14 cellular contexts compared by ENCODE assay signal in genomic region chr10:132106431-132106830, GRCh38. TPM values are rescaled to one million over a fixed set of nuclear protein-coding genes. Genes with fewer than 3 reads are reported as not detected.
DNase-seq lines count a peak whose midpoint lies in the region; ATAC-seq and TF ChIP-seq lines count a peak whose summit lies in the region.
"Had no signal": no experiment of that assay in that cellular context is flagged by ENCODE, and none has a peak within 500 bp of the region (broad histone marks: within the 10 kb centered on the region; RNA-seq: fewer than 3 reads in every experiment).

No MANE protein-coding gene starts in this region.

- ATAC-seq in Right ventricle myocardium superior (ENCODE audit: poor library complexity) (no peak), heart right ventricle (no peak), lung (ENCODE audit: insufficient read depth, low FRiP score) (no peak)

- H3K27ac ChIP-seq in heart right ventricle (no peak overlapping the region), lung (ENCODE audit: low read depth in 1 of 2, low read length in 1 of 2) (no peak overlapping the region), testis (no peak overlapping the region)

- DNase-seq in Right ventricle myocardium superior (peak; percentile 19), heart right ventricle (no peak), RPMI8226 (peak; percentile 45), lung (ENCODE audit: low spot score) (peak; percentile 22), testis (peak; percentile 12), RKO (ENCODE audit: low spot score) (no peak), HuH-7.5 (ENCODE audit: low spot score) (no peak)
- DNase-seq: ACHN; CD8-positive, alpha-beta memory T cell; NCI-H1048; NCI-H1694; NCI-H2107; NCI-H226; NCI-H526 had no signal

- no peaks in the 10 kb centered on the region for H3K36me3 ChIP-seq in heart right ventricle
- no peaks in the 10 kb centered on the region for H3K36me3 ChIP-seq in lung (ENCODE audit: control insufficient read depth in 2 of 2, insufficient read depth in 2 of 2, low read length in 2 of 2)
- no peaks in the 10 kb centered on the region for H3K36me3 ChIP-seq in testis (ENCODE audit: low read depth, missing control alignments)

- WGBS in heart right ventricle, 2 donors = 90 to 92% methylated on average over 15 of the region's 15 CpGs
- 80 to 92% methylated on average over 15 of the region's 15 CpGs for WGBS in lung, 2 donors
- WGBS in testis, 2 donors = 82 to 92% methylated on average over 15 of the region's 15 CpGs

- peaks cover 0 to 4% (median 0%) of the 10 kb centered on the region in 9 donors for H3K4me1 ChIP-seq in heart right ventricle
- H3K4me1 ChIP-seq in lung (ENCODE audit: control insufficient read depth in 2 of 2, insufficient read depth in 2 of 2, low read length in 2 of 2) = no peaks in the 10 kb centered on the region
- no peaks in the 10 kb centered on the region for H3K4me1 ChIP-seq in testis

- H3K27me3 ChIP-seq in heart right ventricle = no peaks in the 10 kb centered on the region
- H3K27me3 ChIP-seq in lung (ENCODE audit: control insufficient read depth, insufficient read depth) = peaks cover 6% of the 10 kb centered on the region
- H3K27me3 ChIP-seq in testis = no peaks in the 10 kb centered on the region

- H3K9me3 ChIP-seq in heart right ventricle (no peaks in the 10 kb centered on the region), lung (ENCODE audit: control insufficient read depth in 2 of 2, insufficient read depth in 1 of 2, low read length in 1 of 2) (no peaks in the 10 kb centered on the region), testis (no peaks in the 10 kb centered on the region)

- no peak for TF ChIP-seq POLR2A in testis (IDR thresholded peaks at IDR 0.05)

- TF ChIP-seq CTCF in heart right ventricle (IDR thresholded peaks at IDR 0.05) = no peak
- TF ChIP-seq CTCF in lung (IDR thresholded peaks at IDR 0.05; ENCODE audit: control extremely low read depth, extremely low read depth) = no peak
- no peak for TF ChIP-seq CTCF in testis (IDR thresholded peaks at IDR 0.05)

- H3K4me3 ChIP-seq in heart right ventricle (no peak overlapping the region), lung (no peak overlapping the region), testis (no peak overlapping the region)

- intact Hi-C loops in Right ventricle myocardium superior (cut with DNase I) = no loop called here
- intact Hi-C loops in heart right ventricle (cut with DNase I) = no loop called here
- intact Hi-C loops in testis (cut with DNase I; ENCODE audit: low total_unique reads) = no loop called here

RNA-seq across cellular contexts. Expression of gene JAKMIP3, which starts 40.7 kb away (rescaled TPM):
- 1.5 TPM for total RNA-seq in Right ventricle myocardium superior
- 1 to 10 TPM; 1.0 to 2.5 (median 1.8) TPM for total RNA-seq in heart right ventricle
- polyA plus RNA-seq in heart right ventricle = 1 to 10 TPM in 1 of 2 donors, under 1 TPM in 1; 0.04 to 2.7 TPM
- under 1 TPM; 0.26 to 0.34 TPM for total RNA-seq in lung
- under 1 TPM; 0.14 to 0.16 TPM for polyA plus RNA-seq in lung
- total RNA-seq in testis = 1 to 10 TPM; 3.3 to 4.6 TPM
- 1.3 TPM for polyA plus RNA-seq in testis (ENCODE audit: insufficient read depth, low read depth, low replicate concordance)
- polyA plus RNA-seq: CD8-positive, alpha-beta memory T cell had no signal

Comparison
In these comparisons a context has a peak if more than half of its experiments do, and no peak if none do; other contexts are left out.
1. DNase-seq: peak in Right ventricle myocardium superior (single experiment), RPMI8226 (single experiment), lung (single experiment) and testis (single experiment); none in heart right ventricle (0 of 2), RKO (single experiment) and HuH-7.5 (single experiment).